In the genomic region with DNA sequence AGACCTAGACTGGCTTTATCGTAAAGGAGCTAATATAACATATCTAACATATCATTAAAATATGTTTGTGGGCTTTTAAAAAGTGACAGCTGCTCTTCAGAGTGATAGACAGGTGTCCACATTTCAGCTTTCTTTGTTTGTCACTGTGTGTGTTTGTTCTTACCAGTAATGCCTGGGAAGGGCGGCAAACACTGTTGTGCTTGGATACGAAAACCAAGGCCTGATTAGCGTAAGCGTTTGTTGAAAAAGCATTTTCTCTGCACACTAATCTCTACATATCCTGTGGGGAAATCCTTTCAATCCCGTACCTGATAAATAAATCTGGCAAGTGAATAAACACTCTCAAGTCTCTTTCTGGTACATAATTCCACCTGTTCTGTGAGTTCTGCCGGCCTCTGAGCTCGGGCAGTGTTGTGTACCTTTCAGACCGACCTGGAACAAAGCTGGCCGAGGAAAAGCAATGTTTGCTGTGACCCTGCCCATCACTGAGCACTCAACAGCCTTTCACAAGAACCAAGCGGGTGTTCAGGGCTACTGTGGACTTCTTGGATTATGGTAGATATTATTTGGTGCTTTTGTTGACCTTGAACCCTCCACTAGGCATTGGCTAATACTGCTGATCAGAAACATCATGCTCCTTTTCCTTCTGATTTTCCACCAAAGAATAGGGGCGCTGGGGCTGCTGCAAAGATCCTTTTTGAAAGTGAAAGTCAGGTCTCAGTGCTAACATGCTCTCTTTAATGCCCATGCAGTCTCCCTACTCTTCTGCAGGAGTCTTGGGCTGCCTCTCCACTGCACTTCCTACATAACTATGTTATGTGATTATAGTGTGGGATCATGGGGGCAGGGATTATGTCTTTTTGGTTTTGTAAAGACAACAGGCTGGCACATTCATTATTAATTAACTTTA, we compare ENCODE assay signal across 15 cellular contexts.
DNase-seq lines count a peak whose midpoint lies in the region; ATAC-seq, FAIRE-seq and TF ChIP-seq lines count a peak whose summit lies in the region.
"Had no signal": no experiment of that assay in that cellular context is flagged by ENCODE, and none has a peak within 500 bp of the region (broad histone marks: within the 10 kb centered on the region; RNA-seq: fewer than 3 reads in every experiment).

No MANE protein-coding gene starts in this region.

- no peaks in the 10 kb centered on the region for H3K27me3 ChIP-seq in mucosa of rectum (ENCODE audit: control insufficient read depth in 2 of 2, insufficient read depth in 2 of 2, low read length in 2 of 2)
- H3K27me3 ChIP-seq: tibial nerve had no signal

- no peaks in the 10 kb centered on the region for H3K36me3 ChIP-seq in mucosa of rectum (ENCODE audit: control insufficient read depth in 2 of 2, insufficient read depth in 2 of 2, low read length in 2 of 2)
- H3K36me3 ChIP-seq: tibial nerve had no signal

- H3K9me3 ChIP-seq in mucosa of rectum (ENCODE audit: control insufficient read depth in 2 of 2, low read length in 2 of 2) = no peaks in the 10 kb centered on the region
- H3K9me3 ChIP-seq: tibial nerve had no signal

- ATAC-seq in effector memory CD8-positive, alpha-beta T cell (replicated peaks) = no peak
- no peak for ATAC-seq in WTC11

- peak; percentile 48 for DNase-seq in COR-L47 (lab: John Stamatoyannopoulos, UW)
- peak; percentile 57 for DNase-seq in NCI-H146 treated with DMSO at 0.1 percent for 48 hours (lab: John Stamatoyannopoulos, UW; ENCODE audit: unreplicated experiment)
- DNase-seq in GM12892 (ENCODE audit: insufficient read length) = no peak
- no peak for DNase-seq in effector memory CD8-positive, alpha-beta T cell
- no peak for DNase-seq in Calu3
- no peak for DNase-seq in WTC11 (ENCODE audit: low spot score)
- DNase-seq: activated CD4-positive, alpha-beta T cell treated with anti-CD3 and anti-CD28 coated beads for 1 hour; activated CD8-positive, alpha-beta memory T cell treated with anti-CD3 and anti-CD28 coated beads, Interleukin-2, amount 50 U/mL, for 4 hours; NCI-H226; nucleus accumbens; stimulated activated CD4-positive, alpha-beta T cell treated with anti-CD3 and anti-CD28 coated beads, Interleukin-4, amount 100 ng/mL, for 4 hours had no signal

- H3K9ac ChIP-seq in mucosa of rectum (ENCODE audit: low read depth in 1 of 2, low read length in 2 of 2) = peak overlapping the region in 1 of 2 donors; percentile 28

- POLR2A ChIA-PET in WTC11 (lab: Charles Lee) = no interaction called here

- CTCF ChIA-PET in Calu3 (lab: Charles Lee) (interaction anchor here (0.6 kb wide), 1 partner anchor 1624 kb away, joined by 5 read pairs; no protein-coding TSS in a partner anchor), WTC11 (lab: Charles Lee) (interaction anchor here (0.9 to 1.0 kb wide), 3 partner anchors 10 to 99 kb away, joined by 3 read pairs; no protein-coding TSS in a partner anchor)

- intact Hi-C loops in Calu3 (cut with micrococcal nuclease; ENCODE audit: unreplicated experiment) = no loop called here

- no peaks in the 10 kb centered on the region for H3K9me3 Mint-ChIP-seq in effector memory CD8-positive, alpha-beta T cell
- H3K9me3 Mint-ChIP-seq in Calu3 (ENCODE audit: low read depth, unreplicated experiment) = no peaks in the 10 kb centered on the region
- peaks cover 16% of the 10 kb centered on the region for H3K9me3 Mint-ChIP-seq in WTC11
- H3K9me3 Mint-ChIP-seq: activated naive CD4-positive, alpha-beta T cell treated with anti-CD3 and anti-CD28 coated beads, Interleukin-2, amount 50 U/mL, for 24 hours had no signal

- H3K27me3 Mint-ChIP-seq in effector memory CD8-positive, alpha-beta T cell = peaks cover 5 to 18% of the 10 kb centered on the region in 2 donors
- no peaks in the 10 kb centered on the region for H3K27me3 Mint-ChIP-seq in Calu3 (ENCODE audit: unreplicated experiment)
- H3K27me3 Mint-ChIP-seq in WTC11 (ENCODE audit: low read depth) = peaks cover 37% of the 10 kb centered on the region
- H3K27me3 Mint-ChIP-seq: activated naive CD4-positive, alpha-beta T cell treated with anti-CD3 and anti-CD28 coated beads, Interleukin-2, amount 50 U/mL, for 24 hours had no signal

- no peak overlapping the region for H3K4me3 Mint-ChIP-seq in effector memory CD8-positive, alpha-beta T cell
- H3K4me3 Mint-ChIP-seq in Calu3 (ENCODE audit: low read depth, unreplicated experiment) (no peak overlapping the region), WTC11 (no peak overlapping the region)
- H3K4me3 Mint-ChIP-seq: activated naive CD4-positive, alpha-beta T cell treated with anti-CD3 and anti-CD28 coated beads, Interleukin-2, amount 50 U/mL, for 24 hours had no signal

- peak overlapping the region; percentile 43 to 50 for H3K4me3 ChIP-seq in mucosa of rectum (ENCODE audit: low read length in 2 of 2)
- H3K4me3 ChIP-seq: tibial nerve had no signal

- no peaks in the 10 kb centered on the region for H3K4me1 Mint-ChIP-seq in effector memory CD8-positive, alpha-beta T cell (ENCODE audit: low read depth in 2 of 2)
- peaks cover 13% of the 10 kb centered on the region for H3K4me1 Mint-ChIP-seq in Calu3 (ENCODE audit: low read depth, unreplicated experiment)
- H3K4me1 Mint-ChIP-seq in WTC11 = peaks cover 7% of the 10 kb centered on the region
- H3K4me1 Mint-ChIP-seq: activated naive CD4-positive, alpha-beta T cell treated with anti-CD3 and anti-CD28 coated beads, Interleukin-2, amount 50 U/mL, for 24 hours had no signal

- peak overlapping the region; percentile 54 for H3K27ac ChIP-seq in VCaP
- peak overlapping the region in 1 of 2 donors; percentile 46 for H3K27ac ChIP-seq in mucosa of rectum (ENCODE audit: low read depth in 2 of 2, low read length in 2 of 2)
- H3K27ac ChIP-seq: tibial nerve had no signal

- BruUV-seq in Calu3 (replicated peaks; lab: Mats Ljungman, UMichigan) = no TSS peak

- H3K36me3 Mint-ChIP-seq in effector memory CD8-positive, alpha-beta T cell (ENCODE audit: insufficient read depth) = peaks cover 4% of the 10 kb centered on the region
- H3K36me3 Mint-ChIP-seq in Calu3 (ENCODE audit: insufficient read depth, unreplicated experiment) (no peaks in the 10 kb centered on the region), WTC11 (peaks cover 10% of the 10 kb centered on the region)
- H3K36me3 Mint-ChIP-seq: activated naive CD4-positive, alpha-beta T cell treated with anti-CD3 and anti-CD28 coated beads, Interleukin-2, amount 50 U/mL, for 24 hours had no signal

- no peak for TF ChIP-seq POLR2A in GM12892 (IDR thresholded peaks at IDR 0.05; ENCODE audit: low read depth, low read length)

- H3K4me1 ChIP-seq in mucosa of rectum (ENCODE audit: control insufficient read depth in 2 of 2, insufficient read depth in 2 of 2, low read length in 2 of 2) = peaks cover 0 to 3% of the 10 kb centered on the region in 2 donors
- H3K4me1 ChIP-seq: tibial nerve had no signal

- H3K27ac Mint-ChIP-seq in effector memory CD8-positive, alpha-beta T cell = no peak overlapping the region
- H3K27ac Mint-ChIP-seq in Calu3 (ENCODE audit: unreplicated experiment) (no peak overlapping the region), WTC11 (no peak overlapping the region)
- H3K27ac Mint-ChIP-seq: activated naive CD4-positive, alpha-beta T cell treated with anti-CD3 and anti-CD28 coated beads, Interleukin-2, amount 50 U/mL, for 24 hours had no signal

- FAIRE-seq in GM12892 (lab: Jason Lieb, UNC) = no peak

- TF ChIP-seq CTCF in VCaP (conservative IDR thresholded peaks at IDR 0.05) = no peak
- no peak for TF ChIP-seq CTCF in Calu3 (IDR thresholded peaks at IDR 0.05; ENCODE audit: unreplicated experiment)
- TF ChIP-seq CTCF in WTC11 (IDR thresholded peaks at IDR 0.05) = no peak

TF ChIP-seq in WTC11, 78 proteins besides CTCF, POLR2A, EP300 and RAD21 (continues in another document):
- TF ChIP-seq TEAD1 (CRISPR knock-in tag; IDR thresholded peaks at IDR 0.05) = no peak
- TF ChIP-seq, protein P1, sequence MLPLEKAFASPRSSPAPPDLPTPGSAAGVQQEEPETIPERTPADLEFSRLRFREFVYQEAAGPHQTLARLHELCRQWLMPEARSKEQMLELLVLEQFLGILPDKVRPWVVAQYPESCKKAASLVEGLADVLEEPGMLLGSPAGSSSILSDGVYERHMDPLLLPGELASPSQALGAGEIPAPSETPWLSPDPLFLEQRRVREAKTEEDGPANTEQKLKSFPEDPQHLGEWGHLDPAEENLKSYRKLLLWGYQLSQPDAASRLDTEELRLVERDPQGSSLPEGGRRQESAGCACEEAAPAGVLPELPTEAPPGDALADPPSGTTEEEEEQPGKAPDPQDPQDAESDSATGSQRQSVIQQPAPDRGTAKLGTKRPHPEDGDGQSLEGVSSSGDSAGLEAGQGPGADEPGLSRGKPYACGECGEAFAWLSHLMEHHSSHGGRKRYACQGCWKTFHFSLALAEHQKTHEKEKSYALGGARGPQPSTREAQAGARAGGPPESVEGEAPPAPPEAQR (CRISPR knock-in tag; IDR thresholded peaks at IDR 0.05) = no peak
- TF ChIP-seq, protein P2, sequence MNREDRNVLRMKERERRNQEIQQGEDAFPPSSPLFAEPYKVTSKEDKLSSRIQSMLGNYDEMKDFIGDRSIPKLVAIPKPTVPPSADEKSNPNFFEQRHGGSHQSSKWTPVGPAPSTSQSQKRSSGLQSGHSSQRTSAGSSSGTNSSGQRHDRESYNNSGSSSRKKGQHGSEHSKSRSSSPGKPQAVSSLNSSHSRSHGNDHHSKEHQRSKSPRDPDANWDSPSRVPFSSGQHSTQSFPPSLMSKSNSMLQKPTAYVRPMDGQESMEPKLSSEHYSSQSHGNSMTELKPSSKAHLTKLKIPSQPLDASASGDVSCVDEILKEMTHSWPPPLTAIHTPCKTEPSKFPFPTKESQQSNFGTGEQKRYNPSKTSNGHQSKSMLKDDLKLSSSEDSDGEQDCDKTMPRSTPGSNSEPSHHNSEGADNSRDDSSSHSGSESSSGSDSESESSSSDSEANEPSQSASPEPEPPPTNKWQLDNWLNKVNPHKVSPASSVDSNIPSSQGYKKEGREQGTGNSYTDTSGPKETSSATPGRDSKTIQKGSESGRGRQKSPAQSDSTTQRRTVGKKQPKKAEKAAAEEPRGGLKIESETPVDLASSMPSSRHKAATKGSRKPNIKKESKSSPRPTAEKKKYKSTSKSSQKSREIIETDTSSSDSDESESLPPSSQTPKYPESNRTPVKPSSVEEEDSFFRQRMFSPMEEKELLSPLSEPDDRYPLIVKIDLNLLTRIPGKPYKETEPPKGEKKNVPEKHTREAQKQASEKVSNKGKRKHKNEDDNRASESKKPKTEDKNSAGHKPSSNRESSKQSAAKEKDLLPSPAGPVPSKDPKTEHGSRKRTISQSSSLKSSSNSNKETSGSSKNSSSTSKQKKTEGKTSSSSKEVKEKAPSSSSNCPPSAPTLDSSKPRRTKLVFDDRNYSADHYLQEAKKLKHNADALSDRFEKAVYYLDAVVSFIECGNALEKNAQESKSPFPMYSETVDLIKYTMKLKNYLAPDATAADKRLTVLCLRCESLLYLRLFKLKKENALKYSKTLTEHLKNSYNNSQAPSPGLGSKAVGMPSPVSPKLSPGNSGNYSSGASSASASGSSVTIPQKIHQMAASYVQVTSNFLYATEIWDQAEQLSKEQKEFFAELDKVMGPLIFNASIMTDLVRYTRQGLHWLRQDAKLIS (CRISPR knock-in tag; IDR thresholded peaks at IDR 0.05; ENCODE audit: borderline replicate concordance) = no peak
- TF ChIP-seq ZNF232 (CRISPR knock-in tag; IDR thresholded peaks at IDR 0.05) = no peak
- TF ChIP-seq ETV6 (CRISPR knock-in tag; IDR thresholded peaks at IDR 0.05) = no peak
- no peak for TF ChIP-seq NR2C2 (CRISPR knock-in tag; IDR thresholded peaks at IDR 0.05)

Comparison
In these comparisons a context has a peak if more than half of its experiments do, and no peak if none do; other contexts are left out.
1. DNase-seq: peak in COR-L47 (single experiment) and NCI-H146 treated with DMSO at 0.1 percent for 48 hours (single experiment); none in GM12892 (single experiment), effector memory CD8-positive, alpha-beta T cell (0 of 3), Calu3 (single experiment) and WTC11 (single experiment).